ENCODE assay signal across 10 cellular contexts in the genomic region with DNA sequence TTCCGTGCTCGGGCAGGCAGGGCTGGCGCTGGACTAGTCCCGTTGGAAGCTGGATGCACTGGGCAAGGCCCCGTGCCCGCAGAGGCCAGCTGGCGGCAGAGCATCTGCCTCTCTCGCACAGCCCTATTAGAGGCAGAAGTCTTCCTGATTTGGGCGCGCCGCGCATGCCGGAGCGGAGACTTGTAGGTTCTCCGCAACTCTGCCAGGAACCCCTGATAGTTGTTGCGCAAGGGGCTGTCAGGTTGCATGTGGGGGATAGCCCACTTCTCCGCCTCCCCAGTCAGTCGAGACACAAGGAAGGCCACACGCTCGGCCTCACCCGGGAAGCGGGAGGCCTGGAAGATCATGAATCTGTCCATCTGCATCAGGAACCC. TPM values are rescaled to one million over a fixed set of nuclear protein-coding genes. Genes with fewer than 3 reads are reported as not detected.
DNase-seq lines count a peak whose midpoint lies in the region; ATAC-seq, FAIRE-seq and TF ChIP-seq lines count a peak whose summit lies in the region.
"Had no signal": no experiment of that assay in that cellular context is flagged by ENCODE, and none has a peak within 500 bp of the region (broad histone marks: within the 10 kb centered on the region; RNA-seq: fewer than 3 reads in every experiment).

No MANE protein-coding gene starts in this region.

- no peaks in the 10 kb centered on the region for H3K9me3 ChIP-seq in kidney (ENCODE audit: control insufficient read depth in 1 of 2, low read length in 2 of 2)

- H3K4me3 Mint-ChIP-seq in activated naive CD4-positive, alpha-beta T cell treated with anti-CD3 and anti-CD28 coated beads, Interleukin-2, amount 10 ng/mL, durations not matched to agents 7 days and 5 days = peak overlapping the region; percentile 66
- peak overlapping the region; percentile 73 for H3K4me3 Mint-ChIP-seq in activated naive CD8-positive, alpha-beta T cell
- peak overlapping the region; percentile 89 for H3K4me3 Mint-ChIP-seq in type B pancreatic cell

- peaks cover 0 to 12% of the 10 kb centered on the region in 2 donors for H3K4me1 ChIP-seq in kidney (ENCODE audit: control insufficient read depth in 1 of 2, insufficient read depth in 1 of 2, low read depth in 1 of 2, low read length in 2 of 2)

- peaks cover 44% of the 10 kb centered on the region for H3K4me1 Mint-ChIP-seq in activated naive CD4-positive, alpha-beta T cell treated with anti-CD3 and anti-CD28 coated beads, Interleukin-2, amount 10 ng/mL, durations not matched to agents 7 days and 5 days
- peaks cover 31% of the 10 kb centered on the region for H3K4me1 Mint-ChIP-seq in activated naive CD8-positive, alpha-beta T cell (ENCODE audit: low read depth)
- peaks cover 9% of the 10 kb centered on the region for H3K4me1 Mint-ChIP-seq in type B pancreatic cell (ENCODE audit: unreplicated experiment)

- no peak for FAIRE-seq in kidney (lab: Jason Lieb, UNC)

- no peak for TF ChIP-seq CTCF in kidney (IDR thresholded peaks at IDR 0.05; ENCODE audit: borderline replicate concordance, extremely low read depth, insufficient read depth)
- no peak for TF ChIP-seq CTCF in type B pancreatic cell (conservative IDR thresholded peaks at IDR 0.05)

- intact Hi-C loops in kidney (cut with DNase I) = no loop called here

- H3K36me3 ChIP-seq in kidney (ENCODE audit: control insufficient read depth in 1 of 2, insufficient read depth in 2 of 2, low read length in 2 of 2) = no peaks in the 10 kb centered on the region

- H3K27ac ChIP-seq in kidney (ENCODE audit: low read depth in 2 of 2, low read length in 2 of 2) = no peak overlapping the region

- H3K27ac Mint-ChIP-seq in activated naive CD4-positive, alpha-beta T cell treated with anti-CD3 and anti-CD28 coated beads, Interleukin-2, amount 10 ng/mL, durations not matched to agents 7 days and 5 days = no peak overlapping the region
- peak overlapping the region; percentile 50 for H3K27ac Mint-ChIP-seq in activated naive CD8-positive, alpha-beta T cell
- peak overlapping the region; percentile 88 for H3K27ac Mint-ChIP-seq in type B pancreatic cell

- H3K9ac ChIP-seq in kidney (ENCODE audit: low read length in 2 of 2) = no peak overlapping the region

- ATAC-seq in activated CD4-positive, CD25-positive, alpha-beta regulatory T cell treated with anti-CD3 and anti-CD28 coated beads, Interleukin-2, amount 50 U/mL, for 24 hours = no peak
- no peak for ATAC-seq in HG03280 (IDR thresholded peaks at IDR 0.05; ENCODE audit: unreplicated experiment)

- H3K4me3 ChIP-seq in kidney (ENCODE audit: low read length in 2 of 2) = peak overlapping the region; percentile 68 to 71

- H3K36me3 Mint-ChIP-seq in activated naive CD4-positive, alpha-beta T cell treated with anti-CD3 and anti-CD28 coated beads, Interleukin-2, amount 10 ng/mL, durations not matched to agents 7 days and 5 days = peaks cover 13% of the 10 kb centered on the region
- peaks cover 5% of the 10 kb centered on the region for H3K36me3 Mint-ChIP-seq in activated naive CD8-positive, alpha-beta T cell
- H3K36me3 Mint-ChIP-seq in type B pancreatic cell = peaks cover 33% of the 10 kb centered on the region

- DNase-seq in activated naive CD4-positive, alpha-beta T cell treated with anti-CD3 and anti-CD28 coated beads, Interleukin-2, amount 10 ng/mL, durations not matched to agents 7 days and 5 days = no peak
- DNase-seq in activated naive CD4-positive, alpha-beta T cell treated with Interleukin-2 at 50 U/mL for 16 hours = no peak
- DNase-seq in kidney (peak; percentile 78), type B pancreatic cell (ENCODE audit: extremely low spot score, unreplicated experiment) (no peak), HUDEP-2 (lab: John Stamatoyannopoulos, UW; ENCODE audit: unreplicated experiment in 76 of 76) (no peak)
- DNase-seq: DMS 273 treated with DMSO at 0.1 percent for 48 hours, NCI-H1694 treated with DMSO at 0.1 percent for 48 hours had no signal

- peaks cover 12% of the 10 kb centered on the region for H3K27me3 Mint-ChIP-seq in activated naive CD4-positive, alpha-beta T cell treated with anti-CD3 and anti-CD28 coated beads, Interleukin-2, amount 10 ng/mL, durations not matched to agents 7 days and 5 days
- H3K27me3 Mint-ChIP-seq in activated naive CD8-positive, alpha-beta T cell = no peaks in the 10 kb centered on the region
- H3K27me3 Mint-ChIP-seq in type B pancreatic cell = no peaks in the 10 kb centered on the region

- CTCF ChIA-PET in activated naive CD4-positive, alpha-beta T cell treated with anti-CD3 and anti-CD28 coated beads, Interleukin-2, amount 10 ng/mL, durations not matched to agents 7 days and 5 days (lab: Charles Lee) = no interaction called here

- H3K9me3 Mint-ChIP-seq in activated naive CD4-positive, alpha-beta T cell treated with anti-CD3 and anti-CD28 coated beads, Interleukin-2, amount 10 ng/mL, durations not matched to agents 7 days and 5 days = peaks cover 5% of the 10 kb centered on the region
- no peaks in the 10 kb centered on the region for H3K9me3 Mint-ChIP-seq in activated naive CD8-positive, alpha-beta T cell (ENCODE audit: low read depth)
- peaks cover 12% of the 10 kb centered on the region for H3K9me3 Mint-ChIP-seq in type B pancreatic cell

RNA-seq across cellular contexts. Expression of a gene that starts 1.2 kb away (rescaled TPM):
- 32.5 TPM for total RNA-seq in kidney
- 8.9 TPM for polyA plus RNA-seq in kidney (ENCODE audit: insufficient read depth, low read depth, low replicate concordance)
- 43.6 and 44.6 TPM in 2 replicates for total RNA-seq in type B pancreatic cell (ENCODE audit: low replicate concordance)
